Comparison of ENCODE assay signal across 17 cellular contexts in genomic region chr1:180542113-180542512, GRCh38. TPM values are rescaled to one million over a fixed set of nuclear protein-coding genes. Genes with fewer than 3 reads are reported as not detected.
DNase-seq lines count a peak whose midpoint lies in the region; ATAC-seq and TF ChIP-seq lines count a peak whose summit lies in the region.
"Had no signal": no experiment of that assay in that cellular context is flagged by ENCODE, and none has a peak within 500 bp of the region (broad histone marks: within the 10 kb centered on the region; RNA-seq: fewer than 3 reads in every experiment).

No MANE protein-coding gene starts in this region.

- H3K79me2 ChIP-seq in GM23338 (replicated peaks; ENCODE audit: insufficient read depth): no peaks in the 10 kb centered on the region

- no peak overlapping the region for H3K4me3 ChIP-seq in GM23338
- no peak overlapping the region for H3K4me3 ChIP-seq in astrocyte of the spinal cord (ENCODE audit: low read depth, low read length)
- no peak overlapping the region for H3K4me3 ChIP-seq in right lobe of liver
- H3K4me3 ChIP-seq: upper lobe of left lung had no signal

- no peaks in the 10 kb centered on the region; the same call in 2 of the 3 replicates for H3K9me3 Mint-ChIP-seq in GM23338
- no peaks in the 10 kb centered on the region for H3K9me3 Mint-ChIP-seq in activated T-helper 17 cell treated with anti-CD3 and anti-CD28 coated beads, Interleukin-2, amount 50 U/mL, for 72 hours
- H3K9me3 Mint-ChIP-seq: natural killer cell had no signal

- H3K27ac Mint-ChIP-seq in GM23338: peak overlapping the region; percentile 34; the same call in 1 of the 2 replicates
- H3K27ac Mint-ChIP-seq in activated T-helper 17 cell treated with anti-CD3 and anti-CD28 coated beads, Interleukin-2, amount 50 U/mL, for 72 hours: no peak overlapping the region
- H3K27ac Mint-ChIP-seq: activated CD8-positive, alpha-beta T cell treated with anti-CD3 and anti-CD28 coated beads, Interleukin-2, amount 10 ng/mL, durations not matched to agents 7 days and 5 days; natural killer cell had no signal

- H3F3A ChIP-seq in GM23338 (replicated peaks; ENCODE audit: low read depth): no peaks in the 10 kb centered on the region

- in situ Hi-C loops in astrocyte of the spinal cord (cut with HindIII; ENCODE audit: low sequenced_read_pairs): no loop called here

- H3K9me3 ChIP-seq in right lobe of liver: no peaks in the 10 kb centered on the region
- H3K9me3 ChIP-seq: BE2C, upper lobe of left lung had no signal

- peaks cover 12% of the 10 kb centered on the region for H3K4me1 ChIP-seq in GM23338 (ENCODE audit: insufficient read depth)
- peaks cover 0 to 4% (median 0%) of the 10 kb centered on the region in 4 donors for H3K4me1 ChIP-seq in right lobe of liver

- no peak for TF ChIP-seq POLR2A in right lobe of liver (IDR thresholded peaks at IDR 0.05)

- no peaks in the 10 kb centered on the region for H3K36me3 ChIP-seq in GM23338 (ENCODE audit: insufficient read depth)
- H3K36me3 ChIP-seq in right lobe of liver: no peaks in the 10 kb centered on the region
- H3K36me3 ChIP-seq: BE2C, upper lobe of left lung had no signal

- peak; percentile 35 for DNase-seq in GM23338 (ENCODE audit: low spot score)
- DNase-seq in astrocyte of the spinal cord (ENCODE audit: low read depth, low spot score): peak; percentile 35
- DNase-seq in kidney glomerular epithelial cell (lab: John Stamatoyannopoulos, UW): peak; percentile 52
- no peak for DNase-seq in sciatic nerve (ENCODE audit: low spot score)
- no peak for DNase-seq in NOMO-1 treated with DMSO at 0.1 percent for 48 hours (lab: John Stamatoyannopoulos, UW; ENCODE audit: unreplicated experiment)
- DNase-seq in right lobe of liver: no peak
- DNase-seq: activated CD8-positive, alpha-beta T cell treated with anti-CD3 and anti-CD28 coated beads, Interleukin-2, amount 10 ng/mL, durations not matched to agents 7 days and 5 days; activated effector memory CD4-positive, alpha-beta T cell treated with anti-CD3 and anti-CD28 coated beads, Interleukin-2, amount 50 U/mL, for 16 hours; BE2C; left cardiac atrium; natural killer cell; NCI-H187; SHP77 treated with DMSO at 0.1 percent for 48 hours; upper lobe of left lung had no signal

- H3K27ac ChIP-seq in GM23338 (ENCODE audit: low read depth): no peak overlapping the region
- H3K27ac ChIP-seq in right lobe of liver: no peak overlapping the region

- intact Hi-C loops in sciatic nerve (cut with DNase I): no loop called here
- intact Hi-C loops in right lobe of liver (cut with DNase I): no loop called here

- no peak overlapping the region; the same call in 1 of the 2 replicates for H3K4me2 ChIP-seq in GM23338

- peaks cover 17% of the 10 kb centered on the region for H3K4me1 Mint-ChIP-seq in GM23338
- no peaks in the 10 kb centered on the region for H3K4me1 Mint-ChIP-seq in activated T-helper 17 cell treated with anti-CD3 and anti-CD28 coated beads, Interleukin-2, amount 50 U/mL, for 72 hours
- H3K4me1 Mint-ChIP-seq: natural killer cell had no signal

- ATAC-seq in GM23338 (peak; percentile 96), sciatic nerve (peak; percentile 36), right lobe of liver (no peak), HG03442 (IDR thresholded peaks at IDR 0.05; ENCODE audit: unreplicated experiment) (no peak)
- ATAC-seq in activated T-helper 17 cell treated with anti-CD3 and anti-CD28 coated beads, Interleukin-2, amount 50 U/mL, for 72 hours (replicated peaks): no peak
- ATAC-seq: activated CD8-positive, alpha-beta T cell treated with anti-CD3 and anti-CD28 coated beads, Interleukin-2, amount 10 ng/mL, durations not matched to agents 7 days and 5 days; natural killer cell had no signal

- WGBS in right lobe of liver (ENCODE audit: insufficient coverage, low coverage, low lambda C conversion rate, missing lambda C conversion rate): 58% methylated on average over 4 of the region's 6 CpGs

- no peaks in the 10 kb centered on the region for H3K27me3 Mint-ChIP-seq in GM23338 (ENCODE audit: insufficient read depth, low read depth, poor library complexity)
- H3K27me3 Mint-ChIP-seq in activated T-helper 17 cell treated with anti-CD3 and anti-CD28 coated beads, Interleukin-2, amount 50 U/mL, for 72 hours: peaks cover 4% of the 10 kb centered on the region

- no peaks in the 10 kb centered on the region for H3K9me2 ChIP-seq in GM23338 (ENCODE audit: insufficient read depth)

- H3K36me3 Mint-ChIP-seq in GM23338 (ENCODE audit: low read depth): no peaks in the 10 kb centered on the region
- H3K36me3 Mint-ChIP-seq in activated T-helper 17 cell treated with anti-CD3 and anti-CD28 coated beads, Interleukin-2, amount 50 U/mL, for 72 hours (ENCODE audit: low read depth): no peaks in the 10 kb centered on the region
- H3K36me3 Mint-ChIP-seq: natural killer cell had no signal

- peak overlapping the region; percentile 91 for H2AFZ ChIP-seq in GM23338

- no peak overlapping the region for H3K4me3 Mint-ChIP-seq in GM23338
- no peak overlapping the region for H3K4me3 Mint-ChIP-seq in activated T-helper 17 cell treated with anti-CD3 and anti-CD28 coated beads, Interleukin-2, amount 50 U/mL, for 72 hours
- H3K4me3 Mint-ChIP-seq: activated CD8-positive, alpha-beta T cell treated with anti-CD3 and anti-CD28 coated beads, Interleukin-2, amount 10 ng/mL, durations not matched to agents 7 days and 5 days; natural killer cell had no signal

- H3K27me3 ChIP-seq in GM23338 (ENCODE audit: insufficient read depth): no peaks in the 10 kb centered on the region
- no peaks in the 10 kb centered on the region for H3K27me3 ChIP-seq in right lobe of liver
- H3K27me3 ChIP-seq: BE2C, upper lobe of left lung had no signal

- no peaks in the 10 kb centered on the region for H4K20me1 ChIP-seq in GM23338 (replicated peaks; ENCODE audit: insufficient read depth)

- TF ChIP-seq CTCF in GM23338 (conservative IDR thresholded peaks at IDR 0.05; ENCODE audit: low read depth in 2 of 2) (no peak), astrocyte of the spinal cord (IDR thresholded peaks at IDR 0.05; ENCODE audit: low read depth, low read length) (no peak), right lobe of liver (IDR thresholded peaks at IDR 0.05) (no peak)

TF ChIP-seq in GM23338, 12 proteins besides CTCF, POLR2A, EP300 and RAD21 (continues in another document):
- TF ChIP-seq STAT1 (IDR thresholded peaks at IDR 0.05; ENCODE audit: unreplicated experiment): no peak

RNA-seq across cellular contexts. Expression of gene OVAAL, which starts 16.7 kb away (rescaled TPM):
- total RNA-seq in GM23338 (2014; rRNA removed; shearing (Covaris generic)): not detected in 2 replicates
- not detected in 2 replicates for polyA plus RNA-seq in GM23338 (2016; fragmentation: Nextera tagmentation; extraction: Ambion mirVana)
- total RNA-seq in sciatic nerve (not detected), right lobe of liver (not detected)
- total RNA-seq in activated T-helper 17 cell treated with anti-CD3 and anti-CD28 coated beads, Interleukin-2, amount 50 U/mL, for 72 hours: not detected
- total RNA-seq: activated CD8-positive, alpha-beta T cell treated with anti-CD3 and anti-CD28 coated beads, Interleukin-2, amount 10 ng/mL, durations not matched to agents 7 days and 5 days; H4; natural killer cell; upper lobe of left lung had no signal

RNA-seq across cellular contexts. Expression of gene ACBD6, which starts 39.7 kb away (rescaled TPM):
- total RNA-seq in GM23338 (2014; rRNA removed; shearing (Covaris generic)): 65.9 and 75.7 TPM in 2 replicates
- 88.8 and 91.5 TPM in 2 replicates for polyA plus RNA-seq in GM23338 (2016; fragmentation: Nextera tagmentation; extraction: Ambion mirVana)
- total RNA-seq in sciatic nerve (33.4 TPM), right lobe of liver (10 to 100 TPM in 4 of 6 experiments, 1 to 10 TPM in 2; 9.5 to 18.9 (median 11.5) TPM)
- total RNA-seq in activated T-helper 17 cell treated with anti-CD3 and anti-CD28 coated beads, Interleukin-2, amount 50 U/mL, for 72 hours: 10 to 100 TPM; 33.4 to 41.9 TPM

Comparison
In these comparisons a context has a peak if more than half of its experiments do, and no peak if none do; other contexts are left out.
1. ATAC-seq: peak in GM23338 (single experiment) and sciatic nerve (single experiment); none in activated T-helper 17 cell treated with anti-CD3 and anti-CD28 coated beads, Interleukin-2, amount 50 U/mL, for 72 hours (single experiment), right lobe of liver (0 of 4) and HG03442 (single experiment).
2. DNase-seq: peak in GM23338 (single experiment), astrocyte of the spinal cord (single experiment) and kidney glomerular epithelial cell (single experiment); none in sciatic nerve (single experiment), NOMO-1 treated with DMSO at 0.1 percent for 48 hours (single experiment) and right lobe of liver (0 of 3).